8 cellular contexts compared by ENCODE assay signal in the genomic region with DNA sequence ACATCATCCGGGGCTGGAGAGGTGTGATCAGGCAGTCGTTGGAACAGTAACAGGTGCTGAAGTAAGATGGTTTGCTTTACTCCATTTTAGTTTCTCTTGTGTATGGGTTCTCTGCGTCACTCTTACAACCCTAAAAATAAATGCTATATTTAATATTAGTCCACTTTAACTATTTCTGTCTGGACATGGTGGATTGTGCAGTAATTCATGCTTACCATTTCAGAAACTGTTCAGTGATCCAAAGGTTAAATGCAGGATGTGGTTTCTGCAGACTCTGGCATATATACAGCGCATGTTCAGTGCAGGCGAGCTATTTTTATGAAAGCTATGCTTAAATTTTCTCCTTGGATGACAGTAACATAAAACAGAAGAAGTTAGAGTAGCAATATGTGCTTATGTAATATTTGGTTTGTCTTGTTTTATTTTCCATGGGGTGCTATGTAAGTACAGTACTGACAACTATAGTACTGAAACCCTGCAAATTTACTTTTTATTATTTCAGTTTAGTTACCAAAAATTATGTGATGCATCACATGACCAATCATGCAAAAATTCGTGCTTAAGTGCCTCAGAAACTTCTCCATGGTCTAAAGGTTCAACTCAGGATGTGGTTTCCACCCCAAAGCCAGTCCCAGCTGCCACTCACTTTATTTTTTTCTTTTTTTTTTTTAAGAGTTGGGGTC. TPM values are rescaled to one million over a fixed set of nuclear protein-coding genes. Genes with fewer than 3 reads are reported as not detected.
DNase-seq lines count a peak whose midpoint lies in the region; ATAC-seq and TF ChIP-seq lines count a peak whose summit lies in the region.

No MANE protein-coding gene starts in this region.

- no peaks in the 10 kb centered on the region for H3K79me2 ChIP-seq in Karpas-422 (ENCODE audit: low read length)

- peaks cover 44% of the 10 kb centered on the region for H3K4me1 ChIP-seq in Karpas-422 (ENCODE audit: low read length)
- peaks cover 25% of the 10 kb centered on the region for H3K4me1 ChIP-seq in effector memory CD4-positive, alpha-beta T cell (ENCODE audit: control insufficient read depth, insufficient read depth, low read length, poor library complexity, severe bottlenecking)

- peaks cover 4% of the 10 kb centered on the region; the same call in 1 of the 2 replicates for H3K9me3 ChIP-seq in Karpas-422 (ENCODE audit: low read length)
- H3K9me3 ChIP-seq in effector memory CD4-positive, alpha-beta T cell (ENCODE audit: control insufficient read depth, low read length) = no peaks in the 10 kb centered on the region

- H3K36me3 Mint-ChIP-seq in type B pancreatic cell = no peaks in the 10 kb centered on the region

- H2AFZ ChIP-seq in Karpas-422 (ENCODE audit: low read length) = no peak overlapping the region

- no peaks in the 10 kb centered on the region for H3K9me2 ChIP-seq in Karpas-422 (replicated peaks; ENCODE audit: insufficient read depth, low read length)

- no peak for TF ChIP-seq CTCF in type B pancreatic cell (conservative IDR thresholded peaks at IDR 0.05)

- peak overlapping the region; percentile 58 for H3K4me2 ChIP-seq in Karpas-422 (ENCODE audit: low read depth, low read length, poor library complexity, severe bottlenecking)

- peak; percentile 73 for ATAC-seq in GM18498 (IDR thresholded peaks at IDR 0.05; ENCODE audit: unreplicated experiment)
- ATAC-seq in GM21723 (IDR thresholded peaks at IDR 0.05; ENCODE audit: unreplicated experiment) = peak; percentile 71

- no peak overlapping the region for H3K4me3 Mint-ChIP-seq in type B pancreatic cell

- H3K36me3 ChIP-seq in Karpas-422 (ENCODE audit: insufficient read depth, low read length) = no peaks in the 10 kb centered on the region; the same call in 1 of the 2 replicates
- H3K36me3 ChIP-seq in effector memory CD4-positive, alpha-beta T cell (ENCODE audit: control insufficient read depth, insufficient read depth, low read length) = no peaks in the 10 kb centered on the region

- H3K27me3 ChIP-seq in Karpas-422 (ENCODE audit: low read length) = no peaks in the 10 kb centered on the region
- no peaks in the 10 kb centered on the region for H3K27me3 ChIP-seq in effector memory CD4-positive, alpha-beta T cell (replicated peaks; ENCODE audit: control insufficient read depth, insufficient read depth, low read length, poor library complexity, severe bottlenecking)

- no peak overlapping the region for H3K27ac Mint-ChIP-seq in type B pancreatic cell

- H3K4me1 Mint-ChIP-seq in type B pancreatic cell (ENCODE audit: unreplicated experiment) = peaks cover 9% of the 10 kb centered on the region

- peaks cover 6% of the 10 kb centered on the region for H3K9me3 Mint-ChIP-seq in type B pancreatic cell

- H4K20me1 ChIP-seq in Karpas-422 (ENCODE audit: insufficient read depth, low read depth, low read length) = no peaks in the 10 kb centered on the region

- peak overlapping the region; percentile 99 for H3K27ac ChIP-seq in Karpas-422 (ENCODE audit: low read length)
- H3K27ac ChIP-seq in effector memory CD4-positive, alpha-beta T cell (ENCODE audit: insufficient read depth, low read length, poor library complexity, severe bottlenecking) = peak overlapping the region; percentile 41

- no peaks in the 10 kb centered on the region for H3K27me3 Mint-ChIP-seq in type B pancreatic cell

- peak overlapping the region; percentile 56 for H3K9ac ChIP-seq in Karpas-422 (ENCODE audit: low read length)

- peak overlapping the region; percentile 44; the same call in 1 of the 2 replicates for H3K4me3 ChIP-seq in Karpas-422 (ENCODE audit: low read length)
- peak overlapping the region; percentile 18 for H3K4me3 ChIP-seq in effector memory CD4-positive, alpha-beta T cell (ENCODE audit: insufficient read depth, low read depth, low read length, poor library complexity, severe bottlenecking)

- peak; percentile 91 for DNase-seq in Karpas-422
- DNase-seq in effector memory CD4-positive, alpha-beta T cell = no peak
- no peak for DNase-seq in type B pancreatic cell (ENCODE audit: extremely low spot score, unreplicated experiment)
- no peak for DNase-seq in NCI-H2081 treated with DMSO at 0.1 percent for 48 hours (lab: John Stamatoyannopoulos, UW)
- DNase-seq in DMS79 (lab: John Stamatoyannopoulos, UW) = no peak
- DNase-seq in NCI-H1694 (lab: John Stamatoyannopoulos, UW) = no peak

RNA-seq across cellular contexts. Expression of gene GRID1, which starts 46.6 kb away (rescaled TPM):
- 0.07 and 0.18 TPM in 2 replicates for total RNA-seq in Karpas-422 (2014; rRNA removed; shearing (Covaris generic); ENCODE audit: low replicate concordance)
- total RNA-seq in type B pancreatic cell (ENCODE audit: low replicate concordance) = 2.4 and 9.2 TPM in 2 replicates
